14 cellular contexts compared by ENCODE assay signal in the genomic region with DNA sequence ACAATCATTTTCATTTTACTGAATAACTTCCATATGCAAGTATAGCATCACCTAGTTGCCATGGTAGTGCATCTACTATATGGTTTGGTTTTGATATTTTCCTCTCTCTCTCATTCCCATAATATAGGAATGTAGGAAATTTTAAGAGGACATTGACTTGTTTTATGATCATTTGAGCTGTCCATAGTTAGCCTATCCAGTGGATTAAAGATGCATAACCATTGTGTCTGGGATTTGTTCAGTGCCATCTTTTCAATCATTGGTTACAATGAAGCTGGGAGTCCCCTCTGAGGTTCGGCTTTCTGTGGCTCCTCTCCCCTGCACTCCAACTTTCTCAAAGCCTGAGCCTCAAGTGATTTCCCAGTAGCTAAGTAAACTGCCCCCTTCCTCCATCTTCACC.
DNase-seq lines count a peak whose midpoint lies in the region; ATAC-seq, FAIRE-seq and TF ChIP-seq lines count a peak whose summit lies in the region.
"Had no signal": no experiment of that assay in that cellular context is flagged by ENCODE, and none has a peak within 500 bp of the region (broad histone marks: within the 10 kb centered on the region; RNA-seq: fewer than 3 reads in every experiment).

No MANE protein-coding gene starts in this region.

- TF ChIP-seq CTCF in NB4 (IDR thresholded peaks at IDR 0.05; ENCODE audit: low read depth, low read length), result no peak
- TF ChIP-seq CTCF in astrocyte (IDR thresholded peaks at IDR 0.05; ENCODE audit: insufficient read depth, low read depth, low read length), result no peak
- TF ChIP-seq CTCF in gastrocnemius medialis (IDR thresholded peaks at IDR 0.05 in 4 of 5, conservative IDR thresholded peaks at IDR 0.05 in 1 of 5), result no peak

- no peaks in the 10 kb centered on the region for H3K9me3 Mint-ChIP-seq in activated CD4-positive, alpha-beta T cell treated with anti-CD3 and anti-CD28 coated beads for 36 hours (ENCODE audit: low read depth)
- no peaks in the 10 kb centered on the region for H3K9me3 Mint-ChIP-seq in astrocyte (ENCODE audit: unreplicated experiment)

- no peak for ATAC-seq in activated CD4-positive, alpha-beta T cell treated with anti-CD3 and anti-CD28 coated beads for 36 hours
- ATAC-seq in gastrocnemius medialis, result no peak

- no peak for FAIRE-seq in astrocyte (lab: Jason Lieb, UNC)
- FAIRE-seq: colon, GM18507 had no signal

- no peaks in the 10 kb centered on the region for H3K36me3 ChIP-seq in astrocyte (ENCODE audit: insufficient read depth, low read length)
- H3K36me3 ChIP-seq in gastrocnemius medialis, result no peaks in the 10 kb centered on the region

- H4K20me1 ChIP-seq in astrocyte (ENCODE audit: insufficient read depth, low read length), result no peaks in the 10 kb centered on the region

- no peak for DNase-seq in activated CD4-positive, alpha-beta T cell treated with anti-CD3 and anti-CD28 coated beads for 36 hours
- no peak for DNase-seq in activated CD4-positive, alpha-beta T cell treated with anti-CD3 and anti-CD28 coated beads, Interleukin-2, amount 50 U/mL, for 48 hours
- DNase-seq in NB4 (ENCODE audit: low read depth) (peak; percentile 22), astrocyte (ENCODE audit: low read depth) (no peak), gastrocnemius medialis (no peak), hypothalamus (lab: John Stamatoyannopoulos, UW) (no peak), NCI-H1105 (lab: John Stamatoyannopoulos, UW) (no peak), GOT3 (lab: John Stamatoyannopoulos, UW) (no peak)
- DNase-seq: NCI-H1694; NCI-H446 treated with DMSO at 0.1 percent for 48 hours; stimulated activated naive CD4-positive, alpha-beta T cell treated with Interleukin-2 at 50 U/mL for 16 hours had no signal

- no peak overlapping the region for H3K9ac ChIP-seq in astrocyte (ENCODE audit: low read length)

- H3K27me3 ChIP-seq in astrocyte (ENCODE audit: insufficient read depth, low read length) (peaks cover 5% of the 10 kb centered on the region), gastrocnemius medialis (no peaks in the 10 kb centered on the region)

- no peaks in the 10 kb centered on the region for H3K27me3 Mint-ChIP-seq in activated CD4-positive, alpha-beta T cell treated with anti-CD3 and anti-CD28 coated beads for 36 hours
- no peaks in the 10 kb centered on the region for H3K27me3 Mint-ChIP-seq in astrocyte (ENCODE audit: low read depth, unreplicated experiment)

- H3K4me3 Mint-ChIP-seq in activated CD4-positive, alpha-beta T cell treated with anti-CD3 and anti-CD28 coated beads for 36 hours, result peak overlapping the region; percentile 86
- no peak overlapping the region for H3K4me3 Mint-ChIP-seq in astrocyte (ENCODE audit: unreplicated experiment)

- no peaks in the 10 kb centered on the region for H3K79me2 ChIP-seq in astrocyte (ENCODE audit: insufficient read depth, low read length)

- CTCF ChIA-PET in activated CD4-positive, alpha-beta T cell treated with anti-CD3 and anti-CD28 coated beads for 36 hours (lab: Charles Lee), result interaction anchor here (0.8 to 2.9 kb wide), 10 partner anchors 8 to 133 kb away, joined by 3 to 16 read pairs (median 5); no protein-coding TSS in a partner anchor

- H3K36me3 Mint-ChIP-seq in activated CD4-positive, alpha-beta T cell treated with anti-CD3 and anti-CD28 coated beads for 36 hours (ENCODE audit: low read depth), result peaks cover 25% of the 10 kb centered on the region
- no peaks in the 10 kb centered on the region for H3K36me3 Mint-ChIP-seq in astrocyte (ENCODE audit: low read depth, unreplicated experiment)

- H3K9me3 ChIP-seq in astrocyte (ENCODE audit: insufficient read depth, low read depth, low read length) (no peaks in the 10 kb centered on the region), gastrocnemius medialis (no peaks in the 10 kb centered on the region)

- H3K27ac ChIP-seq in astrocyte (ENCODE audit: low read depth, low read length) (no peak overlapping the region), gastrocnemius medialis (peak overlapping the region; percentile 83 to 93 (median 91))
- H3K27ac ChIP-seq: VCaP had no signal

- POLR2A ChIA-PET in activated CD4-positive, alpha-beta T cell treated with anti-CD3 and anti-CD28 coated beads for 36 hours (lab: Charles Lee), result no interaction called here

- TF ChIP-seq POLR2A in NB4 (IDR thresholded peaks at IDR 0.05; ENCODE audit: extremely low read depth, insufficient read length) (no peak), gastrocnemius medialis (IDR thresholded peaks at IDR 0.05) (no peak)

- peak overlapping the region; percentile 13 for H3K27ac Mint-ChIP-seq in activated CD4-positive, alpha-beta T cell treated with anti-CD3 and anti-CD28 coated beads for 36 hours
- no peak overlapping the region for H3K27ac Mint-ChIP-seq in astrocyte (ENCODE audit: unreplicated experiment)

- H3K4me1 ChIP-seq in astrocyte (ENCODE audit: insufficient read depth, low read length) (peaks cover 25% of the 10 kb centered on the region), gastrocnemius medialis (peaks cover 31 to 54% of the 10 kb centered on the region in 2 donors)

- peak overlapping the region; percentile 90 for H3K4me3 ChIP-seq in NB4 (ENCODE audit: low read depth, low read length)
- H3K4me3 ChIP-seq in astrocyte (ENCODE audit: insufficient read depth, low read depth, low read length), result no peak overlapping the region
- H3K4me3 ChIP-seq in gastrocnemius medialis, result no peak overlapping the region

- intact Hi-C loops in activated CD4-positive, alpha-beta T cell treated with anti-CD3 and anti-CD28 coated beads for 36 hours (cut with DNase I, micrococcal nuclease), result no loop called here
- intact Hi-C loops in gastrocnemius medialis (cut with DNase I; ENCODE audit: low total_unique reads), result no loop called here

- no peak overlapping the region for H2AFZ ChIP-seq in astrocyte (ENCODE audit: low read depth, low read length)

- in situ Hi-C loops in gastrocnemius medialis (cut with MboI; ENCODE audit: low sequenced_read_pairs in 4 of 4), result loop anchor here (25.0 kb wide), 1 partner anchor 321 kb away; no protein-coding TSS in a partner anchor

- peak overlapping the region; percentile 70 for H3K4me2 ChIP-seq in astrocyte (ENCODE audit: low read length)

- H3K4me1 Mint-ChIP-seq in activated CD4-positive, alpha-beta T cell treated with anti-CD3 and anti-CD28 coated beads for 36 hours, result peaks cover 33% of the 10 kb centered on the region
- peaks cover 19% of the 10 kb centered on the region for H3K4me1 Mint-ChIP-seq in astrocyte (ENCODE audit: low read depth, unreplicated experiment)
